ENCODE assay signal across 29 cellular contexts in genomic region chr12:109655578-109655977, GRCh38. TPM values are rescaled to one million over a fixed set of nuclear protein-coding genes. Genes with fewer than 3 reads are reported as not detected.
"Had no signal": no experiment of that assay in that cellular context is flagged by ENCODE, and none has a peak within 500 bp of the region (broad histone marks: within the 10 kb centered on the region; RNA-seq: fewer than 3 reads in every experiment).

No MANE protein-coding gene starts in this region.

- H3K27ac Mint-ChIP-seq: activated CD4-positive, alpha-beta T cell treated with anti-CD3 and anti-CD28 coated beads for 36 hours; activated CD4-positive, alpha-beta T cell treated with anti-CD3 and anti-CD28 coated beads, Interleukin-2, amount 10 ng/mL, durations not matched to agents 7 days and 5 days; activated CD8-positive, alpha-beta T cell treated with anti-CD3 and anti-CD28 coated beads for 36 hours; activated naive CD8-positive, alpha-beta T cell; activated T-helper 17 cell treated with anti-CD3 and anti-CD28 coated beads, Interleukin-2, amount 50 U/mL, for 72 hours; effector memory CD8-positive, alpha-beta T cell had no signal

- H3K9me3 Mint-ChIP-seq: activated CD4-positive, alpha-beta T cell treated with anti-CD3 and anti-CD28 coated beads, Interleukin-2, amount 10 ng/mL, durations not matched to agents 7 days and 5 days; activated CD8-positive, alpha-beta T cell treated with anti-CD3 and anti-CD28 coated beads for 36 hours; activated T-cell treated with anti-CD3 and anti-CD28 coated beads, Interleukin-2, amount 50 U/mL, for 4 hours; activated T-helper 17 cell treated with anti-CD3 and anti-CD28 coated beads, Interleukin-2, amount 50 U/mL, for 72 hours; central memory CD8-positive, alpha-beta T cell; effector memory CD8-positive, alpha-beta T cell had no signal

- H3K4me3 Mint-ChIP-seq: activated CD4-positive, alpha-beta T cell treated with anti-CD3 and anti-CD28 coated beads for 36 hours; activated CD4-positive, alpha-beta T cell treated with anti-CD3 and anti-CD28 coated beads, Interleukin-2, amount 10 ng/mL, durations not matched to agents 7 days and 5 days; activated CD8-positive, alpha-beta T cell treated with anti-CD3 and anti-CD28 coated beads for 36 hours; activated naive CD8-positive, alpha-beta T cell; activated T-cell treated with anti-CD3 and anti-CD28 coated beads, Interleukin-2, amount 50 U/mL, for 4 hours; activated T-helper 17 cell treated with anti-CD3 and anti-CD28 coated beads, Interleukin-2, amount 50 U/mL, for 72 hours; central memory CD8-positive, alpha-beta T cell; effector memory CD8-positive, alpha-beta T cell had no signal

- H3K36me3 Mint-ChIP-seq: activated naive CD8-positive, alpha-beta T cell had no signal

- DNase-seq: activated CD4-positive, alpha-beta T cell treated with anti-CD3 and anti-CD28 coated beads for 36 hours; activated CD4-positive, alpha-beta T cell treated with anti-CD3 and anti-CD28 coated beads, Interleukin-2, amount 10 ng/mL, durations not matched to agents 7 days and 5 days; activated CD4-positive, alpha-beta T cell treated with anti-CD3 and anti-CD28 coated beads, Interleukin-2, amount 50 U/mL, for 4 hours; activated CD4-positive, CD25-positive, alpha-beta regulatory T cell; activated CD4-positive, CD25-positive, alpha-beta regulatory T cell treated with anti-CD3 and anti-CD28 coated beads, Interleukin-2, amount 50 U/mL, for 72 hours; activated CD8-positive, alpha-beta memory T cell treated with anti-CD3 and anti-CD28 coated beads for 24 hours; activated CD8-positive, alpha-beta T cell treated with anti-CD3 and anti-CD28 coated beads for 36 hours; activated effector memory CD4-positive, alpha-beta T cell treated with Interleukin-2 at 50 U/mL for 16 hours; activated gamma-delta T cell treated with Interleukin-2 at 50 U/mL for 16 hours; activated naive CD4-positive, alpha-beta T cell treated with anti-CD3 and anti-CD28 coated beads, Interleukin-2, amount 50 U/mL, for 16 hours; activated naive CD4-positive, alpha-beta T cell treated with Interleukin-2 at 50 U/mL for 16 hours; activated T-cell treated with anti-CD3 and anti-CD28 coated beads, Interleukin-2, amount 50 U/mL, for 4 hours; amniotic stem cell; anterior cingulate cortex; brain microvascular endothelial cell; cortex of kidney; dermis blood vessel endothelial cell; effector CD4-positive, alpha-beta T cell; effector memory CD8-positive, alpha-beta T cell; erythroblast; foreskin keratinocyte; gastrocnemius medialis; glutamatergic neuron; heart left ventricle; T-helper 2 cell had no signal

- H3K4me1 Mint-ChIP-seq: activated CD4-positive, alpha-beta T cell treated with anti-CD3 and anti-CD28 coated beads for 36 hours; activated CD4-positive, alpha-beta T cell treated with anti-CD3 and anti-CD28 coated beads, Interleukin-2, amount 10 ng/mL, durations not matched to agents 7 days and 5 days; activated T-helper 17 cell treated with anti-CD3 and anti-CD28 coated beads, Interleukin-2, amount 50 U/mL, for 72 hours; central memory CD8-positive, alpha-beta T cell had no signal

- ATAC-seq: activated CD4-positive, alpha-beta T cell treated with anti-CD3 and anti-CD28 coated beads for 36 hours; activated CD8-positive, alpha-beta T cell treated with anti-CD3 and anti-CD28 coated beads for 36 hours; activated T-cell treated with anti-CD3 and anti-CD28 coated beads, Interleukin-2, amount 50 U/mL, for 4 hours; activated T-helper 17 cell treated with anti-CD3 and anti-CD28 coated beads, Interleukin-2, amount 50 U/mL, for 72 hours; effector memory CD8-positive, alpha-beta T cell; foreskin keratinocyte; gastrocnemius medialis had no signal

RNA-seq across cellular contexts. Expression of gene FAM222A, which starts 58.0 kb away (rescaled TPM):
- total RNA-seq: bronchial epithelial cell had no signal
